Comparison of ENCODE assay signal across 8 cellular contexts in the genomic region with DNA sequence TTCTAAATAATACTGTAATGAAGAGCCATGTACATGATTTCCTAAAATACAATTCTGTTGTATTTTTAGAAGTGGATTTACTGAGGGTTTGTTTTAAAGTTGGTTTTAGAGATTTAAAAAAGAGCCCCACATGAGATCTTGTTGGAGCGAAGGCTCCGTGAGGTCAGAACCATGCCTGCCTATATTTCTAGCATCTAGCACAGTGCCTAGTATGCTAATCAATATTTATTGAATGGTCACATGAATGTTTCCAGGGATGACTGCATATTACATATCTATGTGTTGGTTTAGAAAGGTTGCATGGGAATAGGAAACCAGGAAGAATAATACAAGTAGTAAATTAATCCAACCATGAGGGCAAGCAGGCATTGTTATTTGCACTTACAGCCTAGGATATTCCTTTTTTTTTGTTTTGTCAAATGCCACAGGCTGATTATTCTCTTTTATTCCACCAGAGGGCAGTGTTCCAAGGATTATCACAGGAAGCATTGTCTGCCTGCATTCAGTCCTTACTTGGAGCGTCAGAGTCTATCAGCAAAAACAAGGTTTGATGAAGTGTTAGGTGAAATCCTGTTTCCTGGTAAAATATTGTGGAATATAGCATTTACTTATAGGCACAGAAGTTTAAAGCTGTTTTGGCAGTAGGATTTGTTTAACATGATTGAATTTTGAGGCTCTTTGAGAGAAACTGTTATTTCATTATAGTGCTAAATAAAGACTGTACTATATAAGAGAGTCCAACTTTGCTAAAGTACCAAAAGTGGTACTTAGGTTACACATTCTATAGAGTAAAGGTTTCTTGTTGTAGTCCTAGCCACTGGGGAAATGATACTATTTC. TPM values are rescaled to one million over a fixed set of nuclear protein-coding genes. Genes with fewer than 3 reads are reported as not detected.
A peak's percentile ranks its signal among the peaks of the same experiment; 100 is the strongest.
DNase-seq lines count a peak whose midpoint lies in the region; ATAC-seq and TF ChIP-seq lines count a peak whose summit lies in the region.

No MANE protein-coding gene starts in this region.

- no peaks in the 10 kb centered on the region for H3K79me2 ChIP-seq in fibroblast of lung (ENCODE audit: control insufficient read depth, insufficient read depth, low read length)

- H3K27ac ChIP-seq in VCaP = peak overlapping the region; percentile 19; the same call in 1 of the 2 replicates
- H3K27ac ChIP-seq in fibroblast of lung (ENCODE audit: insufficient read depth, low read length) = no peak overlapping the region

- intact Hi-C loops in activated T-helper 2 cell treated with anti-CD3 and anti-CD28 coated beads, Interferon-gamma antibody, Interleukin-2, Interleukin-4, amounts not matched to agents 10 μg/mL and 5 μg/mL and 100 μg/mL, durations not matched to agents 14 hours and 24 hours and 36 hours (cut with micrococcal nuclease) = loop anchor here (1.0 to 10.0 kb wide), 3 partner anchors 207 to 811 kb away; no protein-coding TSS in a partner anchor

- peaks cover 47% of the 10 kb centered on the region for H3K36me3 Mint-ChIP-seq in nephron progenitor cell (ENCODE audit: low read depth)
- H3K36me3 Mint-ChIP-seq in activated T-helper 2 cell treated with anti-CD3 and anti-CD28 coated beads, Interferon-gamma antibody, Interleukin-2, Interleukin-4, amounts not matched to agents 10 μg/mL and 5 μg/mL and 100 μg/mL, durations not matched to agents 14 hours and 24 hours and 36 hours (ENCODE audit: low read depth) = peaks cover 54% of the 10 kb centered on the region

- H3K9me3 Mint-ChIP-seq in nephron progenitor cell = no peaks in the 10 kb centered on the region
- H3K9me3 Mint-ChIP-seq in activated T-helper 2 cell treated with anti-CD3 and anti-CD28 coated beads, Interferon-gamma antibody, Interleukin-2, Interleukin-4, amounts not matched to agents 10 μg/mL and 5 μg/mL and 100 μg/mL, durations not matched to agents 14 hours and 24 hours and 36 hours = no peaks in the 10 kb centered on the region

- no peaks in the 10 kb centered on the region for H3K4me1 ChIP-seq in fibroblast of lung (ENCODE audit: control insufficient read depth, extremely low read depth, insufficient read depth, low read length)

- H3K9ac ChIP-seq in fibroblast of lung (ENCODE audit: insufficient read depth, low read length) = no peak overlapping the region

- no peak overlapping the region for H3K27ac Mint-ChIP-seq in nephron progenitor cell
- no peak overlapping the region for H3K27ac Mint-ChIP-seq in activated T-helper 2 cell treated with anti-CD3 and anti-CD28 coated beads, Interferon-gamma antibody, Interleukin-2, Interleukin-4, amounts not matched to agents 10 μg/mL and 5 μg/mL and 100 μg/mL, durations not matched to agents 14 hours and 24 hours and 36 hours

- DNase-seq in COLO829 (ENCODE audit: low spot score) (peak; percentile 83), NCI-H2107 treated with DMSO at 0.1 percent for 48 hours (lab: John Stamatoyannopoulos, UW; ENCODE audit: unreplicated experiment) (peak; percentile 59), fibroblast of lung (ENCODE audit: low read depth in 2 of 2) (peak; percentile 64 to 84), nephron progenitor cell (peak; percentile 23)
- no peak for DNase-seq in activated T-helper 2 cell treated with anti-CD3 and anti-CD28 coated beads, Interferon-gamma antibody, Interleukin-2, Interleukin-4, amounts not matched to agents 10 μg/mL and 5 μg/mL and 100 μg/mL, durations not matched to agents 14 hours and 24 hours and 36 hours (ENCODE audit: low spot score)

- H3K36me3 ChIP-seq in fibroblast of lung (ENCODE audit: control insufficient read depth, insufficient read depth, low read length) = peaks cover 6% of the 10 kb centered on the region

- no peak overlapping the region for H3K4me3 Mint-ChIP-seq in nephron progenitor cell
- no peak overlapping the region for H3K4me3 Mint-ChIP-seq in activated T-helper 2 cell treated with anti-CD3 and anti-CD28 coated beads, Interferon-gamma antibody, Interleukin-2, Interleukin-4, amounts not matched to agents 10 μg/mL and 5 μg/mL and 100 μg/mL, durations not matched to agents 14 hours and 24 hours and 36 hours (ENCODE audit: low read depth)

- H3K9me3 ChIP-seq in fibroblast of lung (ENCODE audit: control insufficient read depth, insufficient read depth, low read depth, low read length) = no peaks in the 10 kb centered on the region

- H3K4me1 Mint-ChIP-seq in nephron progenitor cell = peaks cover 8% of the 10 kb centered on the region
- peaks cover 7% of the 10 kb centered on the region for H3K4me1 Mint-ChIP-seq in activated T-helper 2 cell treated with anti-CD3 and anti-CD28 coated beads, Interferon-gamma antibody, Interleukin-2, Interleukin-4, amounts not matched to agents 10 μg/mL and 5 μg/mL and 100 μg/mL, durations not matched to agents 14 hours and 24 hours and 36 hours (ENCODE audit: low read depth)

- H2AFZ ChIP-seq in fibroblast of lung (ENCODE audit: low read length) = no peak overlapping the region

- H3K27me3 ChIP-seq in fibroblast of lung (ENCODE audit: control insufficient read depth, insufficient read depth, low read length) = no peaks in the 10 kb centered on the region

- no peak overlapping the region for H3K4me3 ChIP-seq in fibroblast of lung (replicated peaks in 1 of 4; ENCODE audit: control extremely low read depth in 1 of 4, insufficient read depth in 1 of 4, low read depth in 3 of 4, low read length in 4 of 4)

- no peaks in the 10 kb centered on the region for H4K20me1 ChIP-seq in fibroblast of lung (ENCODE audit: control insufficient read depth, extremely low read depth, insufficient read depth, low read length)

- TF ChIP-seq CTCF in VCaP (conservative IDR thresholded peaks at IDR 0.05) = peak; percentile 91
- peak; percentile 73 to 80 for TF ChIP-seq CTCF in fibroblast of lung (conservative IDR thresholded peaks at IDR 0.05 in 1 of 2, IDR thresholded peaks at IDR 0.05 in 1 of 2; ENCODE audit: low read depth in 1 of 2, low read length in 2 of 2)
- peak; percentile 93 for TF ChIP-seq CTCF in nephron progenitor cell (IDR thresholded peaks at IDR 0.05)

- ATAC-seq in GM19395 (IDR thresholded peaks at IDR 0.05; ENCODE audit: unreplicated experiment) (peak; percentile 60), GM19035 (IDR thresholded peaks at IDR 0.05; ENCODE audit: unreplicated experiment) (no peak)

- H3K4me2 ChIP-seq in fibroblast of lung (ENCODE audit: extremely low read depth, insufficient read depth, low read length) = no peak overlapping the region

- no peaks in the 10 kb centered on the region for H3K27me3 Mint-ChIP-seq in nephron progenitor cell (ENCODE audit: low read depth, poor library complexity)
- H3K27me3 Mint-ChIP-seq in activated T-helper 2 cell treated with anti-CD3 and anti-CD28 coated beads, Interferon-gamma antibody, Interleukin-2, Interleukin-4, amounts not matched to agents 10 μg/mL and 5 μg/mL and 100 μg/mL, durations not matched to agents 14 hours and 24 hours and 36 hours (ENCODE audit: low read depth) = no peaks in the 10 kb centered on the region

RNA-seq across cellular contexts. Expression of a gene that starts 46.8 kb away (rescaled TPM):
- 32.4 and 37.5 TPM in 2 replicates for total RNA-seq in fibroblast of lung
- polyA plus RNA-seq in fibroblast of lung = 19.3 and 24.0 TPM in 2 replicates
- polyA plus RNA-seq in fibroblast of lung (2012) = 14.4 and 15.2 TPM in 2 replicates
- polyA minus RNA-seq in fibroblast of lung (ENCODE audit: low replicate concordance) = 3.2 and 13.7 TPM in 2 replicates
- 21.3 and 22.5 TPM in 2 replicates for total RNA-seq in activated T-helper 2 cell treated with anti-CD3 and anti-CD28 coated beads, Interferon-gamma antibody, Interleukin-2, Interleukin-4, amounts not matched to agents 10 μg/mL and 5 μg/mL and 100 μg/mL, durations not matched to agents 14 hours and 24 hours and 36 hours
